Comparison of ENCODE assay signal across 8 cellular contexts in genomic region chr2:218406209-218406948, GRCh38. TPM values are rescaled to one million over a fixed set of nuclear protein-coding genes. Genes with fewer than 3 reads are reported as not detected.
DNase-seq lines count a peak whose midpoint lies in the region; ATAC-seq and TF ChIP-seq lines count a peak whose summit lies in the region.

No MANE protein-coding gene starts in this region.

- H3K36me3 ChIP-seq in HUES6 (ENCODE audit: control insufficient read depth, insufficient read depth, low read length): peaks cover 21% of the 10 kb centered on the region
- no peaks in the 10 kb centered on the region for H3K36me3 ChIP-seq in endocrine pancreas (ENCODE audit: control insufficient read depth, insufficient read depth, low read length)

- H3K4me1 Mint-ChIP-seq in mesothelial cell of epicardium: peaks cover 34% of the 10 kb centered on the region

- peak; percentile 98 for DNase-seq in DMS 273 (lab: John Stamatoyannopoulos, UW; ENCODE audit: unreplicated experiment)
- DNase-seq in NOMO-1 treated with dmso at 0.1 percent for 144 hours (lab: John Stamatoyannopoulos, UW; ENCODE audit: unreplicated experiment): peak; percentile 99
- DNase-seq in activated CD8-positive, alpha-beta memory T cell treated with anti-CD3 and anti-CD28 coated beads, Interleukin-2, amount 50 U/mL, for 1 hour (ENCODE audit: extremely low read depth): peak; percentile 66
- DNase-seq in mesothelial cell of epicardium (ENCODE audit: low spot score in 2 of 2, unreplicated experiment in 2 of 2): peak; percentile 96 to 97
- DNase-seq in stimulated activated CD8-positive, alpha-beta memory T cell treated with anti-CD3 and anti-CD28 coated beads, Interleukin-15, amount 100 ng/mL, for 4 hours (ENCODE audit: low read depth in 2 of 2): peak; percentile 77 to 82

- peak overlapping the region; percentile 97 for H3K27ac Mint-ChIP-seq in mesothelial cell of epicardium

- peak; percentile 83 for ATAC-seq in GM21447 (IDR thresholded peaks at IDR 0.05; ENCODE audit: unreplicated experiment)

- H3K27me3 ChIP-seq in HUES6 (ENCODE audit: control insufficient read depth, insufficient read depth, low read length) (no peaks in the 10 kb centered on the region), endocrine pancreas (ENCODE audit: control insufficient read depth, insufficient read depth, low read length) (no peaks in the 10 kb centered on the region)

- H3K9me3 ChIP-seq in HUES6 (ENCODE audit: control insufficient read depth, insufficient read depth, low read depth, low read length) (no peaks in the 10 kb centered on the region), endocrine pancreas (ENCODE audit: control insufficient read depth, low read length) (no peaks in the 10 kb centered on the region)

- H3K4me3 ChIP-seq in HUES6 (ENCODE audit: low read depth, low read length) (peak overlapping the region; percentile 80), endocrine pancreas (ENCODE audit: control insufficient read depth, insufficient read depth, low read length) (no peak overlapping the region)

- H3K9ac ChIP-seq in HUES6 (ENCODE audit: low read length) (peak overlapping the region; percentile 63), endocrine pancreas (ENCODE audit: control insufficient read depth, insufficient read depth, low read length) (peak overlapping the region; percentile 57)

- H3K4me1 ChIP-seq in HUES6 (ENCODE audit: control insufficient read depth, insufficient read depth, low read length): peaks cover 24% of the 10 kb centered on the region
- no peaks in the 10 kb centered on the region for H3K4me1 ChIP-seq in endocrine pancreas (ENCODE audit: control insufficient read depth, insufficient read depth, low read length)

- peak; percentile 21 for TF ChIP-seq CTCF in mesothelial cell of epicardium (IDR thresholded peaks at IDR 0.05; ENCODE audit: unreplicated experiment)

- H3K27me3 Mint-ChIP-seq in mesothelial cell of epicardium (ENCODE audit: low read depth): no peaks in the 10 kb centered on the region

- H3K4me3 Mint-ChIP-seq in mesothelial cell of epicardium: peak overlapping the region; percentile 75

- H3K9me3 Mint-ChIP-seq in mesothelial cell of epicardium: no peaks in the 10 kb centered on the region

- H3K27ac ChIP-seq in HUES6 (ENCODE audit: low read depth, low read length): peak overlapping the region; percentile 55

- H3K36me3 Mint-ChIP-seq in mesothelial cell of epicardium: peaks cover 12% of the 10 kb centered on the region

RNA-seq across cellular contexts. Expression of gene CTDSP1, which starts 6.7 kb away (rescaled TPM):
- total RNA-seq in mesothelial cell of epicardium: 134 to 142 TPM (median 136 TPM) in 3 replicates

RNA-seq across cellular contexts. Expression of gene VIL1, which starts 12.5 kb away (rescaled TPM):
- 0.29 to 0.64 TPM (median 0.54 TPM) in 3 replicates for total RNA-seq in mesothelial cell of epicardium

RNA-seq across cellular contexts. Expression of gene SLC11A1, which starts 24.3 kb away (rescaled TPM):
- 0.53 to 0.79 TPM (median 0.76 TPM) in 3 replicates for total RNA-seq in mesothelial cell of epicardium

RNA-seq across cellular contexts. Expression of gene CATIP, which starts 49.7 kb away (rescaled TPM):
- total RNA-seq in mesothelial cell of epicardium: 0.16 TPM in 1 of 3 replicates, not detected in the others
